Comparison of ENCODE assay signal across 2 cellular contexts in the genomic region with DNA sequence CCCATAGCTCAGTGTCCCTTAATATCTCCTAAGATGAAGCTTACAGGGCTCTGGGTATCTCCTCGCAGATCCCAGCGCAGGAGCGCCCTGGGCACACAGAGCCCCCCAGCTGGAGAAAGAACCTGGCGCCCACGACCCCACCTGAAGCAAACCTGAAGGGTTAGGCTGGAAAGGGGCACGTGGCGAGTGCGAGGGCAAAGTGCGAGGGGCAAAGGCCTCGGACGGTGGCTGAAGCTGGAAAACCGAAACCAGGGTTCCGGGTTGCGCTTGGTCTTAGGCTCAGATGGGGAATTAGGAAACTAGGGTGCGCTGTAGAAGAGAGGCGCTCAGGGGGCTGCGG.
TF ChIP-seq lines count a peak whose summit lies in the region.

No MANE protein-coding gene starts in this region.

TF ChIP-seq in SK-N-SH, 30 proteins besides CTCF, POLR2A, EP300 and RAD21 (continued from another document):
- TF ChIP-seq, protein P1, sequence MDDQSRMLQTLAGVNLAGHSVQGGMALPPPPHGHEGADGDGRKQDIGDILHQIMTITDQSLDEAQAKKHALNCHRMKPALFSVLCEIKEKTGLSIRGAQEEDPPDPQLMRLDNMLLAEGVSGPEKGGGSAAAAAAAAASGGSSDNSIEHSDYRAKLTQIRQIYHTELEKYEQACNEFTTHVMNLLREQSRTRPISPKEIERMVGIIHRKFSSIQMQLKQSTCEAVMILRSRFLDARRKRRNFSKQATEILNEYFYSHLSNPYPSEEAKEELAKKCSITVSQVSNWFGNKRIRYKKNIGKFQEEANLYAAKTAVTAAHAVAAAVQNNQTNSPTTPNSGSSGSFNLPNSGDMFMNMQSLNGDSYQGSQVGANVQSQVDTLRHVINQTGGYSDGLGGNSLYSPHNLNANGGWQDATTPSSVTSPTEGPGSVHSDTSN (IDR thresholded peaks at IDR 0.05), result no peak
- TF ChIP-seq NRF1 (IDR thresholded peaks at IDR 0.05; ENCODE audit: low read depth, low read length) (no peak), FOSL2 (IDR thresholded peaks at IDR 0.05; ENCODE audit: borderline replicate concordance, low read depth) (no peak), SIN3A (IDR thresholded peaks at IDR 0.05; ENCODE audit: borderline replicate concordance, low read depth, low read length) (no peak), MEF2A (IDR thresholded peaks at IDR 0.05; ENCODE audit: borderline replicate concordance, low read depth) (no peak), GABPA (IDR thresholded peaks at IDR 0.05; ENCODE audit: low read depth) (no peak), CHD2 (IDR thresholded peaks at IDR 0.05; ENCODE audit: low read length, partially characterized antibody) (no peak)
- TF ChIP-seq, protein P2, sequence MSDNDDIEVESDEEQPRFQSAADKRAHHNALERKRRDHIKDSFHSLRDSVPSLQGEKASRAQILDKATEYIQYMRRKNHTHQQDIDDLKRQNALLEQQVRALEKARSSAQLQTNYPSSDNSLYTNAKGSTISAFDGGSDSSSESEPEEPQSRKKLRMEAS (IDR thresholded peaks at IDR 0.05; ENCODE audit: low read depth), result no peak

TF ChIP-seq in SK-N-SH treated with all-trans-retinoic acid at 6 μM for 48 hours, 23 proteins besides CTCF, POLR2A, EP300 and RAD21 (continued from another document):
- TF ChIP-seq, protein P3, sequence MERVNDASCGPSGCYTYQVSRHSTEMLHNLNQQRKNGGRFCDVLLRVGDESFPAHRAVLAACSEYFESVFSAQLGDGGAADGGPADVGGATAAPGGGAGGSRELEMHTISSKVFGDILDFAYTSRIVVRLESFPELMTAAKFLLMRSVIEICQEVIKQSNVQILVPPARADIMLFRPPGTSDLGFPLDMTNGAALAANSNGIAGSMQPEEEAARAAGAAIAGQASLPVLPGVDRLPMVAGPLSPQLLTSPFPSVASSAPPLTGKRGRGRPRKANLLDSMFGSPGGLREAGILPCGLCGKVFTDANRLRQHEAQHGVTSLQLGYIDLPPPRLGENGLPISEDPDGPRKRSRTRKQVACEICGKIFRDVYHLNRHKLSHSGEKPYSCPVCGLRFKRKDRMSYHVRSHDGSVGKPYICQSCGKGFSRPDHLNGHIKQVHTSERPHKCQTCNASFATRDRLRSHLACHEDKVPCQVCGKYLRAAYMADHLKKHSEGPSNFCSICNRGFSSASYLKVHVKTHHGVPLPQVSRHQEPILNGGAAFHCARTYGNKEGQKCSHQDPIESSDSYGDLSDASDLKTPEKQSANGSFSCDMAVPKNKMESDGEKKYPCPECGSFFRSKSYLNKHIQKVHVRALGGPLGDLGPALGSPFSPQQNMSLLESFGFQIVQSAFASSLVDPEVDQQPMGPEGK (CRISPR knock-in tag; IDR thresholded peaks at IDR 0.05; ENCODE audit: borderline replicate concordance), result no peak
- no peak for TF ChIP-seq ZFP30 (CRISPR knock-in tag; IDR thresholded peaks at IDR 0.05)
- TF ChIP-seq ZNF565 (CRISPR knock-in tag; conservative IDR thresholded peaks at IDR 0.05; ENCODE audit: low read depth), result no peak
- TF ChIP-seq OSR1 (CRISPR knock-in tag; IDR thresholded peaks at IDR 0.05), result no peak
